ENCODE assay signal across 1 cellular context in genomic region chr4:189773909-189774308, GRCh38.
TF ChIP-seq lines count a peak whose summit lies in the region.

No MANE protein-coding gene starts in this region.

TF ChIP-seq in GM12878, 131 proteins besides CTCF, POLR2A, EP300 and RAD21 (continued from another document):
- no peak for TF ChIP-seq PRDM15 (CRISPR knock-in tag; IDR thresholded peaks at IDR 0.05)
